Comparison of ENCODE assay signal across 8 cellular contexts in the genomic region with DNA sequence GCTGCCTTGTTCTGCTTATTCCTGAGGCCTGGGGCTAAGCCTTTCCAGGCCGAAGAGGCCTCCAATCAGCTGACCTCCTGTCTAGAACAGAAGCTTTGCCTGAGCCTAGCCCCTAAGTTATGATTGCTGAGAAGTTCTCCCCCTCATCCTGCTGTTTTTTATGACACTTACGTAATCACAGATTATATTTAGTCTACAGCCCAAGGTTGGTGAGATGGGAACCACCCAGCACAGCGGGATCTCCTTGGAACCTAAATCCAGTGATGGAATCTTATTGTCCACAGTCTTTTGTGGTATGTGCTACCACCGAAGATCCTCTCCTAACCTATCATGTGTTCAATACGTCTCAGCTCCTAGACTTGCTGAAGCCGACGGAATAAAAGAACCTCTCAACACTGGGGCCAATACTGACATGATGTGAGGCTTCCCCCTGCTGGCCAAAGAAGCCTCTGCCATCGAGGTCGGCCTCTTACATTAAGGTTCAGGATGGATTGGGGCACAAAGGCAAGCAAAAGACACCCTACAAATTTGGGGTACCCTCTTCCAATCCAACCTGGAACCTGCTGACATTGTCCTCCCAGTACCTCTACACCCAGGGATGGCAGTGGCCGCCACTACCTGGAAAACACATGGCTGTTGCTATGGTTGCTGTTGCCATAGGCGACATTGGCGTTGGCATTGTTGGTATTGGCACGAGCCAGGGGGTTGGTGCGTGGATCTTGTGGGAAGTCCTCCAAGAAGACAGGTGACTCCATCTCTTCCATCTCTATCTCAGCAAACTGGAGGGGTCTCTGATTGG. TPM values are rescaled to one million over a fixed set of nuclear protein-coding genes. Genes with fewer than 3 reads are reported as not detected.
A peak's percentile ranks its signal among the peaks of the same experiment; 100 is the strongest.
DNase-seq lines count a peak whose midpoint lies in the region; ATAC-seq, FAIRE-seq and TF ChIP-seq lines count a peak whose summit lies in the region.

No MANE protein-coding gene starts in this region.

- no peaks in the 10 kb centered on the region for H3K36me3 Mint-ChIP-seq in activated CD8-positive, alpha-beta memory T cell treated with anti-CD3 and anti-CD28 coated beads, Interleukin-2, amount 10 ng/mL, durations not matched to agents 7 days and 5 days
- H3K36me3 Mint-ChIP-seq in naive B cell, result no peaks in the 10 kb centered on the region

- peak; percentile 51 for ATAC-seq in HG03565 (IDR thresholded peaks at IDR 0.05; ENCODE audit: unreplicated experiment)
- ATAC-seq in activated CD8-positive, alpha-beta memory T cell treated with anti-CD3 and anti-CD28 coated beads, Interleukin-2, amount 10 ng/mL, durations not matched to agents 7 days and 5 days, result peak; percentile 94
- ATAC-seq in naive B cell (ENCODE audit: low read depth in 2 of 2), result peak; percentile 84 to 91
- ATAC-seq in stimulated activated naive CD8-positive, alpha-beta T cell treated with anti-CD3 and anti-CD28 coated beads, Interleukin-15, Interleukin-2, amounts not matched to agents 100 U/mL and 50 U/mL, for 24 hours, result peak; percentile 80

- peak; percentile 93 for TF ChIP-seq CTCF in GM13977 (IDR thresholded peaks at IDR 0.05; ENCODE audit: extremely low read depth, insufficient read depth, missing control alignments)

- H3K4me1 Mint-ChIP-seq in activated CD8-positive, alpha-beta memory T cell treated with anti-CD3 and anti-CD28 coated beads, Interleukin-2, amount 10 ng/mL, durations not matched to agents 7 days and 5 days, result peaks cover 4% of the 10 kb centered on the region
- peaks cover 4 to 6% (median 4%) of the 10 kb centered on the region in 3 donors for H3K4me1 Mint-ChIP-seq in naive B cell

- in situ Hi-C loops in GM13977 (cut with MboI; ENCODE audit: low pct_unique_long_range_greater_than_20kb, low sequenced_read_pairs, unreplicated experiment), result loop anchor here (5.0 kb wide), 1 partner anchor 66 kb away; no protein-coding TSS in a partner anchor

- CTCF ChIA-PET in activated CD8-positive, alpha-beta memory T cell treated with anti-CD3 and anti-CD28 coated beads, Interleukin-2, amount 10 ng/mL, durations not matched to agents 7 days and 5 days (lab: Charles Lee), result interaction anchor here (0.7 to 13.1 kb wide), 15 partner anchors 9 to 421 kb away, joined by 3 to 146 read pairs (median 6); a partner anchor contains a TSS

- FAIRE-seq in A204.1 (lab: Jason Lieb, UNC), result peak; percentile 23

- H3K27me3 Mint-ChIP-seq in activated CD8-positive, alpha-beta memory T cell treated with anti-CD3 and anti-CD28 coated beads, Interleukin-2, amount 10 ng/mL, durations not matched to agents 7 days and 5 days, result peaks cover 12% of the 10 kb centered on the region
- H3K27me3 Mint-ChIP-seq in naive B cell, result peaks cover 0 to 4% (median 3%) of the 10 kb centered on the region in 3 donors

- no peak overlapping the region for H3K27ac Mint-ChIP-seq in activated CD8-positive, alpha-beta memory T cell treated with anti-CD3 and anti-CD28 coated beads, Interleukin-2, amount 10 ng/mL, durations not matched to agents 7 days and 5 days
- peak overlapping the region in 2 of 6 donors; percentile 17 to 64 for H3K27ac Mint-ChIP-seq in naive B cell

- DNase-seq in GM13977 (ENCODE audit: low spot score) (peak; percentile 80), NOMO-1 (lab: John Stamatoyannopoulos, UW; ENCODE audit: unreplicated experiment in 2 of 2) (peak; percentile 56 to 80), epidermal melanocyte (ENCODE audit: insufficient read length, low spot score) (peak; percentile 65), naive B cell (peak; percentile 59)
- DNase-seq in activated CD8-positive, alpha-beta memory T cell treated with anti-CD3 and anti-CD28 coated beads, Interleukin-2, amount 10 ng/mL, durations not matched to agents 7 days and 5 days, result peak; percentile 80
- peak; percentile 72 for DNase-seq in stimulated activated naive CD8-positive, alpha-beta T cell treated with anti-CD3 and anti-CD28 coated beads, Interleukin-15, Interleukin-2, amounts not matched to agents 100 U/mL and 50 U/mL, for 24 hours

- H3K9me3 Mint-ChIP-seq in activated CD8-positive, alpha-beta memory T cell treated with anti-CD3 and anti-CD28 coated beads, Interleukin-2, amount 10 ng/mL, durations not matched to agents 7 days and 5 days (ENCODE audit: low read depth), result no peaks in the 10 kb centered on the region
- no peaks in the 10 kb centered on the region for H3K9me3 Mint-ChIP-seq in naive B cell

- no peak overlapping the region for H3K4me3 Mint-ChIP-seq in activated CD8-positive, alpha-beta memory T cell treated with anti-CD3 and anti-CD28 coated beads, Interleukin-2, amount 10 ng/mL, durations not matched to agents 7 days and 5 days
- no peak overlapping the region for H3K4me3 Mint-ChIP-seq in naive B cell

RNA-seq across cellular contexts. Expression of a gene that starts 19.3 kb away (rescaled TPM):
- 100 to 1,000 TPM; 102 to 155 TPM for total RNA-seq in activated CD8-positive, alpha-beta memory T cell treated with anti-CD3 and anti-CD28 coated beads, Interleukin-2, amount 10 ng/mL, durations not matched to agents 7 days and 5 days
- 1 to 10 TPM; 1.6 to 6.7 (median 2.5) TPM for polyA plus RNA-seq in naive B cell (ENCODE audit: low read depth in 6 of 6)

Comparison
In these comparisons a context has a peak if more than half of its experiments do, and no peak if none do; other contexts are left out.
1. Peak in every context shown above with its lines: DNase-seq and ATAC-seq.